In genomic region chr16:1784977-1785845, GRCh38 we compare ENCODE assay signal across 1 cellular context.
TF ChIP-seq lines count a peak whose summit lies in the region.

No MANE protein-coding gene starts in this region.

TF ChIP-seq in GM23338, 12 proteins besides CTCF, POLR2A, EP300 and RAD21 (continued from another document):
- TF ChIP-seq, protein P1, sequence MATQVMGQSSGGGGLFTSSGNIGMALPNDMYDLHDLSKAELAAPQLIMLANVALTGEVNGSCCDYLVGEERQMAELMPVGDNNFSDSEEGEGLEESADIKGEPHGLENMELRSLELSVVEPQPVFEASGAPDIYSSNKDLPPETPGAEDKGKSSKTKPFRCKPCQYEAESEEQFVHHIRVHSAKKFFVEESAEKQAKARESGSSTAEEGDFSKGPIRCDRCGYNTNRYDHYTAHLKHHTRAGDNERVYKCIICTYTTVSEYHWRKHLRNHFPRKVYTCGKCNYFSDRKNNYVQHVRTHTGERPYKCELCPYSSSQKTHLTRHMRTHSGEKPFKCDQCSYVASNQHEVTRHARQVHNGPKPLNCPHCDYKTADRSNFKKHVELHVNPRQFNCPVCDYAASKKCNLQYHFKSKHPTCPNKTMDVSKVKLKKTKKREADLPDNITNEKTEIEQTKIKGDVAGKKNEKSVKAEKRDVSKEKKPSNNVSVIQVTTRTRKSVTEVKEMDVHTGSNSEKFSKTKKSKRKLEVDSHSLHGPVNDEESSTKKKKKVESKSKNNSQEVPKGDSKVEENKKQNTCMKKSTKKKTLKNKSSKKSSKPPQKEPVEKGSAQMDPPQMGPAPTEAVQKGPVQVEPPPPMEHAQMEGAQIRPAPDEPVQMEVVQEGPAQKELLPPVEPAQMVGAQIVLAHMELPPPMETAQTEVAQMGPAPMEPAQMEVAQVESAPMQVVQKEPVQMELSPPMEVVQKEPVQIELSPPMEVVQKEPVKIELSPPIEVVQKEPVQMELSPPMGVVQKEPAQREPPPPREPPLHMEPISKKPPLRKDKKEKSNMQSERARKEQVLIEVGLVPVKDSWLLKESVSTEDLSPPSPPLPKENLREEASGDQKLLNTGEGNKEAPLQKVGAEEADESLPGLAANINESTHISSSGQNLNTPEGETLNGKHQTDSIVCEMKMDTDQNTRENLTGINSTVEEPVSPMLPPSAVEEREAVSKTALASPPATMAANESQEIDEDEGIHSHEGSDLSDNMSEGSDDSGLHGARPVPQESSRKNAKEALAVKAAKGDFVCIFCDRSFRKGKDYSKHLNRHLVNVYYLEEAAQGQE (IDR thresholded peaks at IDR 0.05; ENCODE audit: unreplicated experiment): no peak
- no peak for TF ChIP-seq NANOG (IDR thresholded peaks at IDR 0.05; ENCODE audit: borderline replicate concordance)
- no peak for TF ChIP-seq ZNF331 (CRISPR knock-in tag; IDR thresholded peaks at IDR 0.05; ENCODE audit: low read depth)
- TF ChIP-seq, protein P2, sequence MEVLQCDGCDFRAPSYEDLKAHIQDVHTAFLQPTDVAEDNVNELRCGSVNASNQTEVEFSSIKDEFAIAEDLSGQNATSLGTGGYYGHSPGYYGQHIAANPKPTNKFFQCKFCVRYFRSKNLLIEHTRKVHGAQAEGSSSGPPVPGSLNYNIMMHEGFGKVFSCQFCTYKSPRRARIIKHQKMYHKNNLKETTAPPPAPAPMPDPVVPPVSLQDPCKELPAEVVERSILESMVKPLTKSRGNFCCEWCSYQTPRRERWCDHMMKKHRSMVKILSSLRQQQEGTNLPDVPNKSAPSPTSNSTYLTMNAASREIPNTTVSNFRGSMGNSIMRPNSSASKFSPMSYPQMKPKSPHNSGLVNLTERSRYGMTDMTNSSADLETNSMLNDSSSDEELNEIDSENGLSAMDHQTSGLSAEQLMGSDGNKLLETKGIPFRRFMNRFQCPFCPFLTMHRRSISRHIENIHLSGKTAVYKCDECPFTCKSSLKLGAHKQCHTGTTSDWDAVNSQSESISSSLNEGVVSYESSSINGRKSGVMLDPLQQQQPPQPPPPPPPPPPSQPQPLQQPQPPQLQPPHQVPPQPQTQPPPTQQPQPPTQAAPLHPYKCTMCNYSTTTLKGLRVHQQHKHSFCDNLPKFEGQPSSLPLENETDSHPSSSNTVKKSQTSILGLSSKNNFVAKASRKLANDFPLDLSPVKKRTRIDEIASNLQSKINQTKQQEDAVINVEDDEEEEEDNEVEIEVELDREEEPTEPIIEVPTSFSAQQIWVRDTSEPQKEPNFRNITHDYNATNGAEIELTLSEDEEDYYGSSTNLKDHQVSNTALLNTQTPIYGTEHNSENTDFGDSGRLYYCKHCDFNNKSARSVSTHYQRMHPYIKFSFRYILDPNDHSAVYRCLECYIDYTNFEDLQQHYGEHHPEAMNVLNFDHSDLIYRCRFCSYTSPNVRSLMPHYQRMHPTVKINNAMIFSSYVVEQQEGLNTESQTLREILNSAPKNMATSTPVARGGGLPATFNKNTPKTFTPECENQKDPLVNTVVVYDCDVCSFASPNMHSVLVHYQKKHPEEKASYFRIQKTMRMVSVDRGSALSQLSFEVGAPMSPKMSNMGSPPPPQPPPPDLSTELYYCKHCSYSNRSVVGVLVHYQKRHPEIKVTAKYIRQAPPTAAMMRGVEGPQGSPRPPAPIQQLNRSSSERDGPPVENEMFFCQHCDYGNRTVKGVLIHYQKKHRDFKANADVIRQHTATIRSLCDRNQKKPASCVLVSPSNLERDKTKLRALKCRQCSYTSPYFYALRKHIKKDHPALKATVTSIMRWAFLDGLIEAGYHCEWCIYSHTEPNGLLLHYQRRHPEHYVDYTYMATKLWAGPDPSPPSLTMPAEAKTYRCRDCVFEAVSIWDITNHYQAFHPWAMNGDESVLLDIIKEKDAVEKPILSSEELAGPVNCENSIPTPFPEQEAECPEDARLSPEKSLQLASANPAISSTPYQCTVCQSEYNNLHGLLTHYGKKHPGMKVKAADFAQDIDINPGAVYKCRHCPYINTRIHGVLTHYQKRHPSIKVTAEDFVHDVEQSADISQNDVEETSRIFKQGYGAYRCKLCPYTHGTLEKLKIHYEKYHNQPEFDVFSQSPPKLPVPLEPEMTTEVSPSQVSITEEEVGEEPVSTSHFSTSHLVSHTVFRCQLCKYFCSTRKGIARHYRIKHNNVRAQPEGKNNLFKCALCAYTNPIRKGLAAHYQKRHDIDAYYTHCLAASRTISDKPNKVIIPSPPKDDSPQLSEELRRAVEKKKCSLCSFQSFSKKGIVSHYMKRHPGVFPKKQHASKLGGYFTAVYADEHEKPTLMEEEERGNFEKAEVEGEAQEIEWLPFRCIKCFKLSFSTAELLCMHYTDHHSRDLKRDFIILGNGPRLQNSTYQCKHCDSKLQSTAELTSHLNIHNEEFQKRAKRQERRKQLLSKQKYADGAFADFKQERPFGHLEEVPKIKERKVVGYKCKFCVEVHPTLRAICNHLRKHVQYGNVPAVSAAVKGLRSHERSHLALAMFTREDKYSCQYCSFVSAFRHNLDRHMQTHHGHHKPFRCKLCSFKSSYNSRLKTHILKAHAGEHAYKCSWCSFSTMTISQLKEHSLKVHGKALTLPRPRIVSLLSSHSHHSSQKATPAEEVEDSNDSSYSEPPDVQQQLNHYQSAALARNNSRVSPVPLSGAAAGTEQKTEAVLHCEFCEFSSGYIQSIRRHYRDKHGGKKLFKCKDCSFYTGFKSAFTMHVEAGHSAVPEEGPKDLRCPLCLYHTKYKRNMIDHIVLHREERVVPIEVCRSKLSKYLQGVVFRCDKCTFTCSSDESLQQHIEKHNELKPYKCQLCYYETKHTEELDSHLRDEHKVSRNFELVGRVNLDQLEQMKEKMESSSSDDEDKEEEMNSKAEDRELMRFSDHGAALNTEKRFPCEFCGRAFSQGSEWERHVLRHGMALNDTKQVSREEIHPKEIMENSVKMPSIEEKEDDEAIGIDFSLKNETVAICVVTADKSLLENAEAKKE (CRISPR knock-in tag; IDR thresholded peaks at IDR 0.05): no peak
- no peak for TF ChIP-seq CREB1 (CRISPR knock-in tag; IDR thresholded peaks at IDR 0.05; ENCODE audit: low read depth)
- no peak for TF ChIP-seq ZNF114 (CRISPR knock-in tag; IDR thresholded peaks at IDR 0.05)
- no peak for TF ChIP-seq STAT1 (IDR thresholded peaks at IDR 0.05; ENCODE audit: unreplicated experiment)
- TF ChIP-seq EZH2phosphoT487 (IDR thresholded peaks at IDR 0.05; ENCODE audit: unreplicated experiment): no peak
- no peak for TF ChIP-seq POLR2AphosphoS5 (IDR thresholded peaks at IDR 0.05; ENCODE audit: low read depth)
